In genomic region chr19:1468274-1469199, GRCh38 we compare ENCODE assay signal across 6 cellular contexts. TPM values are rescaled to one million over a fixed set of nuclear protein-coding genes. Genes with fewer than 3 reads are reported as not detected.
A peak's percentile ranks its signal among the peaks of the same experiment; 100 is the strongest.
DNase-seq lines count a peak whose midpoint lies in the region; ATAC-seq and TF ChIP-seq lines count a peak whose summit lies in the region.

No MANE protein-coding gene starts in this region.

- H3K9me3 ChIP-seq in heart left ventricle (no peaks in the 10 kb centered on the region), vagina (no peaks in the 10 kb centered on the region)

- intact Hi-C loops in heart left ventricle (cut with DNase I): no loop called here
- intact Hi-C loops in left cardiac atrium (cut with DNase I): no loop called here
- intact Hi-C loops in vagina (cut with DNase I): no loop called here

- peaks cover 20 to 80% (median 54%) of the 10 kb centered on the region in 12 donors for H3K4me1 ChIP-seq in heart left ventricle
- H3K4me1 ChIP-seq in vagina: peaks cover 60% of the 10 kb centered on the region

- peak in 1 of 4 donors; percentile 3 for ATAC-seq in heart left ventricle
- ATAC-seq in left cardiac atrium: no peak
- ATAC-seq in HG03139 (IDR thresholded peaks at IDR 0.05; ENCODE audit: unreplicated experiment): no peak

- peak in 1 of 5 donors; percentile 38 for DNase-seq in heart left ventricle
- DNase-seq in left cardiac atrium: no peak
- peak; percentile 49 for DNase-seq in fibroblast of mammary gland (ENCODE audit: low read depth)
- DNase-seq in vagina (ENCODE audit: extremely low spot score in 2 of 2): no peak
- no peak for DNase-seq in NK-92 treated with Interleukin-12 subunit alpha and Interleukin-12 subunit beta, amount 100 ng/mL, for 24 hours (lab: John Stamatoyannopoulos, UW)

- H3K27ac ChIP-seq in heart left ventricle (no peak overlapping the region), vagina (no peak overlapping the region)

- H3K4me3 ChIP-seq in heart left ventricle: peak overlapping the region in 11 of 12 donors; percentile 18 to 66 (median 41)
- no peak overlapping the region for H3K4me3 ChIP-seq in fibroblast of mammary gland (ENCODE audit: control insufficient read depth, low read depth, low read length)
- peak overlapping the region; percentile 16 to 51 for H3K4me3 ChIP-seq in vagina

- H3K36me3 ChIP-seq in heart left ventricle (no peaks in the 10 kb centered on the region), vagina (no peaks in the 10 kb centered on the region)

- H3K27me3 ChIP-seq in heart left ventricle (peaks cover 31 to 91% (median 61%) of the 10 kb centered on the region in 9 donors), vagina (peaks cover 4% of the 10 kb centered on the region)

- WGBS in heart left ventricle, 4 donors: 1 to 4% (median 4%) methylated on average over 16 to 92 of the region's 92 CpGs

- TF ChIP-seq CTCF in heart left ventricle (IDR thresholded peaks at IDR 0.05) (no peak), fibroblast of mammary gland (conservative IDR thresholded peaks at IDR 0.05; ENCODE audit: control insufficient read depth, insufficient read depth, low read depth, low read length) (no peak), vagina (IDR thresholded peaks at IDR 0.05) (no peak)

- TF ChIP-seq POLR2A in heart left ventricle (IDR thresholded peaks at IDR 0.05) (no peak), vagina (IDR thresholded peaks at IDR 0.05) (no peak)

RNA-seq across cellular contexts. Expression of gene C19orf25, which starts 10.5 kb away (rescaled TPM):
- total RNA-seq in heart left ventricle: 10 to 100 TPM in 8 of 9 donors, 1 to 10 TPM in 1; 9.4 to 29.2 (median 15.7) TPM
- polyA plus RNA-seq in heart left ventricle: 10 to 100 TPM; 27.6 to 27.8 TPM
- 10 to 100 TPM; 16.1 to 18.9 TPM for total RNA-seq in left cardiac atrium
- total RNA-seq in vagina: 25.0 TPM

RNA-seq across cellular contexts. Expression of gene APC2, which starts 18.6 kb away (rescaled TPM):
- under 1 TPM in 8 of 9 donors, not detected in 1; 0.04 to 0.72 (median 0.14) TPM for total RNA-seq in heart left ventricle
- polyA plus RNA-seq in heart left ventricle: under 1 TPM; 0.07 to 0.08 TPM
- total RNA-seq in left cardiac atrium: under 1 TPM; 0.18 to 0.21 TPM
- 1.2 TPM for total RNA-seq in vagina

RNA-seq across cellular contexts. Expression of gene PCSK4, which starts 21.6 kb away (rescaled TPM):
- total RNA-seq in heart left ventricle: 1 to 10 TPM in 6 of 9 donors, under 1 TPM in 3; 0.31 to 1.9 (median 1.7) TPM
- under 1 TPM; 0.83 to 0.91 TPM for polyA plus RNA-seq in heart left ventricle
- 1 to 10 TPM in 1 of 2 donors, under 1 TPM in 1; 0.89 to 1.6 TPM for total RNA-seq in left cardiac atrium
- total RNA-seq in vagina: 5.4 TPM

RNA-seq across cellular contexts. Expression of gene REEP6, which starts 22.4 kb away (rescaled TPM):
- total RNA-seq in heart left ventricle (1 to 10 TPM; 1.9 to 6.0 (median 3.5) TPM), left cardiac atrium (1 to 10 TPM; 2.2 to 2.3 TPM), vagina (6.1 TPM)
- 1 to 10 TPM; 3.6 to 4.1 TPM for polyA plus RNA-seq in heart left ventricle

RNA-seq across cellular contexts. Expression of gene RPS15, which starts 30.3 kb away (rescaled TPM):
- total RNA-seq in heart left ventricle (1,000 to 10,000 TPM in 2 of 9 donors, 100 to 1,000 TPM in 7; 468 to 2,348 (median 669) TPM), left cardiac atrium (100 to 1,000 TPM; 714 to 737 TPM), vagina (3,906 TPM)
- 1,000 to 10,000 TPM; 2,165 to 2,683 TPM for polyA plus RNA-seq in heart left ventricle
